ENCODE assay signal across 8 cellular contexts in the genomic region with DNA sequence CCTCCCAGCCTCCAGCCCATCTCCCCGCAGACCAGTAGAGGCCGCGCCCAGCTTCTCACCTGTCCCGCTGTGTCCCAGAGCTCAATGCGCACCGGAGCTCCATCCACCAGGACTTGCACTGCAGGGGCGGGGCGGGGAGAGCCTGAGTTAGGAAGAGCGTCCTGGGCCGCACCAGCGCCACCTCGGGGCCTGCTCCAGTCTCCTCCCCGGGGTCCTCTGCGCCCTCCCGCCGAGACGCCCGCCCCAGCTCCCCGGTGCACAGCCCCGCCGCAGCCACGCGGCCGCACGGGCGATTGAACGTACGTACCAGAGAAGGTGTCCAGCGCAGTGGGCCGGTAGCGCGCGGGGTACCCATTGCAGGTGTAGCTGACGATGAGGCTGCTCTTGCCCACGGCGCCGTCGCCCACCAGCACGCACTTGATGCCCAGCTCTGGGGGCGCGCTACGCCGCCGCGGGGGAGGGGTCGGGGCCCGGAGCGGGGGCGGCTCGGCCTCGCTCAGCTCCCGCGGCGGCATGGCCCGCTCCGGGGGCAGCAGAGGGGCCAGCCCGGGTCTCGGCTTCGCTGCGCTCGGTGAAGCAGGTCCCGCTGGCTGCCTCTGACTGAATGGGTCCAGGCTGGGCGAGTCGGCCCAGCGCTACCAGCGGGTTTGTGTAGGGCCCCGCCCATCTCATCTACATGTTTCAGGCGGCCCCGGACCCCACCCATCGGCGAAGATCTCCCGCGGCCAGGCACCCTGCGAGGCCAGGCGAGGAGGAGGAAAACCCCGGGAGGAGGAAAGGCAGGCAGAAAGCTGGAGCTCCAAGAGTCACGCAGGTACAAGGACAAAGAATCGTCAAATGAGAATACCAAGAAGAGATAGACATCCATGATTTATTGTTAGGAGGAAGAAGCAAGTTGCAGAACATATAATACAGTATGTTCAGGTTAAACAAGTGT. TPM values are rescaled to one million over a fixed set of nuclear protein-coding genes. Genes with fewer than 3 reads are reported as not detected.
DNase-seq lines count a peak whose midpoint lies in the region; ATAC-seq and TF ChIP-seq lines count a peak whose summit lies in the region.

Gene RHOV (minus strand): TSS at position 610 of the 937 bp plus-strand sequence. CDS start 95 bp downstream, at position 515.

- H3K4me1 ChIP-seq in HUES48 (ENCODE audit: control insufficient read depth, insufficient read depth, low read length) (peaks cover 21% of the 10 kb centered on the region), PC-3 (ENCODE audit: insufficient read depth, low read length) (peaks cover 36% of the 10 kb centered on the region)

- no peaks in the 10 kb centered on the region for H3K9me3 ChIP-seq in CD4-positive, alpha-beta T cell (ENCODE audit: control insufficient read depth, low read length)
- H3K9me3 ChIP-seq in HUES48 (ENCODE audit: control insufficient read depth, insufficient read depth, low read length) (no peaks in the 10 kb centered on the region), PC-3 (ENCODE audit: low read length) (no peaks in the 10 kb centered on the region)

- TF ChIP-seq CTCF in CD4-positive, alpha-beta T cell (IDR thresholded peaks at IDR 0.05): no peak
- TF ChIP-seq CTCF in PC-3 (conservative IDR thresholded peaks at IDR 0.05; ENCODE audit: low read depth, low read length): peak; percentile 63

- H2AFZ ChIP-seq in PC-3 (ENCODE audit: low read length): peak within 1 kb of the TSS; percentile 80

- ATAC-seq in CD4-positive, alpha-beta T cell (ENCODE audit: poor library complexity): peak; percentile 87
- ATAC-seq in GM19372 (IDR thresholded peaks at IDR 0.05; ENCODE audit: low read depth, unreplicated experiment): peak; percentile 46
- peak; percentile 90 for ATAC-seq in PC-3

- no peaks in the 10 kb centered on the region for H3K27me3 Mint-ChIP-seq in CD4-positive, alpha-beta T cell
- peaks cover 11% of the 10 kb centered on the region for H3K27me3 Mint-ChIP-seq in activated T-helper 2 cell treated with anti-CD3 and anti-CD28 coated beads, Interferon-gamma antibody, Interleukin-2, Interleukin-4, amounts not matched to agents 10 μg/mL and 5 μg/mL and 100 μg/mL, durations not matched to agents 14 hours and 24 hours and 36 hours (ENCODE audit: low read depth)

- no peaks in the 10 kb centered on the region for H3K9me3 Mint-ChIP-seq in CD4-positive, alpha-beta T cell
- no peaks in the 10 kb centered on the region for H3K9me3 Mint-ChIP-seq in activated T-helper 2 cell treated with anti-CD3 and anti-CD28 coated beads, Interferon-gamma antibody, Interleukin-2, Interleukin-4, amounts not matched to agents 10 μg/mL and 5 μg/mL and 100 μg/mL, durations not matched to agents 14 hours and 24 hours and 36 hours

- H3K79me2 ChIP-seq in PC-3 (ENCODE audit: low read length): peaks cover 28% of the 10 kb centered on the region

- H3K36me3 ChIP-seq in HUES48 (ENCODE audit: control insufficient read depth, insufficient read depth, low read length): no peaks in the 10 kb centered on the region
- H3K36me3 ChIP-seq in PC-3 (ENCODE audit: low read depth, low read length): 0 out of 2 replicates have a peak, but pooled peaks cover 3% of the 10 kb centered on the region

- H3K27ac Mint-ChIP-seq in CD4-positive, alpha-beta T cell: no peak within 1 kb of the TSS
- no peak within 1 kb of the TSS for H3K27ac Mint-ChIP-seq in activated T-helper 2 cell treated with anti-CD3 and anti-CD28 coated beads, Interferon-gamma antibody, Interleukin-2, Interleukin-4, amounts not matched to agents 10 μg/mL and 5 μg/mL and 100 μg/mL, durations not matched to agents 14 hours and 24 hours and 36 hours

- BruUV-seq in PC-3 (replicated peaks; lab: Mats Ljungman, UMichigan): no TSS peak

- peak within 1 kb of the TSS; percentile 94 for H3K4me2 ChIP-seq in PC-3 (ENCODE audit: low read length)

- H3K9ac ChIP-seq in HUES48 (ENCODE audit: low read depth, low read length) (peak within 1 kb of the TSS; percentile 39; the same call in 1 of the 2 replicates), PC-3 (ENCODE audit: low read length) (peak within 1 kb of the TSS; percentile 96)

- CTCF ChIA-PET in CD4-positive, alpha-beta T cell (lab: Charles Lee): interaction anchor here (0.6 to 2.9 kb wide), 6 partner anchors 11 to 30 kb away, joined by 3 to 31 read pairs (median 7); partner anchors contain the start of gene VPS18
- CTCF ChIA-PET in PC-3 (lab: Charles Lee): interaction anchor here (0.6 to 3.0 kb wide), 13 partner anchors 8 to 305 kb away, joined by 3 to 59 read pairs (median 5); partner anchors contain the start of genes GCHFR, RPUSD2 and VPS18

- peaks cover 6% of the 10 kb centered on the region; the same call in 1 of the 2 replicates for H4K20me1 ChIP-seq in PC-3 (ENCODE audit: low read length)

- POLR2A ChIA-PET in CD4-positive, alpha-beta T cell (lab: Charles Lee): interaction anchor here (1.1 to 1.6 kb wide), 3 partner anchors 15 to 33 kb away, joined by 3 to 10 read pairs (median 6); partner anchors contain the start of gene VPS18
- POLR2A ChIA-PET in PC-3 (lab: Charles Lee; ENCODE audit: unreplicated experiment): interaction anchor here (0.6 to 0.9 kb wide), 7 partner anchors 12 to 309 kb away, joined by 3 to 6 read pairs (median 5); no protein-coding TSS in a partner anchor

- H3K9me2 ChIP-seq in PC-3 (replicated peaks; ENCODE audit: low read length): no peaks in the 10 kb centered on the region

- no peaks in the 10 kb centered on the region for H3K36me3 Mint-ChIP-seq in CD4-positive, alpha-beta T cell (ENCODE audit: low read depth)
- no peaks in the 10 kb centered on the region for H3K36me3 Mint-ChIP-seq in activated T-helper 2 cell treated with anti-CD3 and anti-CD28 coated beads, Interferon-gamma antibody, Interleukin-2, Interleukin-4, amounts not matched to agents 10 μg/mL and 5 μg/mL and 100 μg/mL, durations not matched to agents 14 hours and 24 hours and 36 hours (ENCODE audit: low read depth)

- peak in 9 of 10 experiments; percentile 19 to 60 (median 43) for DNase-seq in CD4-positive, alpha-beta T cell
- DNase-seq in PC-3: peak; percentile 89
- DNase-seq in activated T-helper 2 cell treated with anti-CD3 and anti-CD28 coated beads, Interferon-gamma antibody, Interleukin-2, Interleukin-4, amounts not matched to agents 10 μg/mL and 5 μg/mL and 100 μg/mL, durations not matched to agents 14 hours and 24 hours and 36 hours (ENCODE audit: low spot score): peak; percentile 54
- DNase-seq in glomerular visceral epithelial cell (ENCODE audit: extremely low spot score): peak; percentile 75
- DNase-seq in posterior cingulate gyrus: peak in 9 of 10 donors; percentile 39 to 95 (median 70)
- no peak for DNase-seq in dedifferentiated amniotic fluid mesenchymal stem cell (ENCODE audit: extremely low spot score)

- no peak within 1 kb of the TSS for H3K27ac ChIP-seq in CD4-positive, alpha-beta T cell (ENCODE audit: low read depth, low read length)
- H3K27ac ChIP-seq in HUES48 (ENCODE audit: low read depth, low read length) (no peak within 1 kb of the TSS), PC-3 (ENCODE audit: low read length) (peak within 1 kb of the TSS; percentile 95)

- H3K27me3 ChIP-seq in CD4-positive, alpha-beta T cell (ENCODE audit: control insufficient read depth, insufficient read depth, low read length): no peaks in the 10 kb centered on the region
- H3K27me3 ChIP-seq in HUES48 (ENCODE audit: control insufficient read depth, insufficient read depth, low read length): no peaks in the 10 kb centered on the region
- no peaks in the 10 kb centered on the region for H3K27me3 ChIP-seq in PC-3 (ENCODE audit: low read length)

- intact Hi-C loops in CD4-positive, alpha-beta T cell (cut with DNase I, micrococcal nuclease): no loop called here
- intact Hi-C loops in PC-3 (cut with micrococcal nuclease): no loop called here
- intact Hi-C loops in activated T-helper 2 cell treated with anti-CD3 and anti-CD28 coated beads, Interferon-gamma antibody, Interleukin-2, Interleukin-4, amounts not matched to agents 10 μg/mL and 5 μg/mL and 100 μg/mL, durations not matched to agents 14 hours and 24 hours and 36 hours (cut with micrococcal nuclease): loop anchor here (2.0 kb wide), 1 partner anchor 15 kb away; no protein-coding TSS in a partner anchor
- intact Hi-C loops in posterior cingulate gyrus (cut with DNase I): no loop called here

- H3K4me3 ChIP-seq in HUES48 (ENCODE audit: low read depth, low read length) (peak within 1 kb of the TSS; percentile 79), PC-3 (ENCODE audit: low read length) (peak within 1 kb of the TSS; percentile 92)

- H3K4me3 Mint-ChIP-seq in CD4-positive, alpha-beta T cell: peak within 1 kb of the TSS; percentile 81
- peak within 1 kb of the TSS; percentile 84 for H3K4me3 Mint-ChIP-seq in activated T-helper 2 cell treated with anti-CD3 and anti-CD28 coated beads, Interferon-gamma antibody, Interleukin-2, Interleukin-4, amounts not matched to agents 10 μg/mL and 5 μg/mL and 100 μg/mL, durations not matched to agents 14 hours and 24 hours and 36 hours (ENCODE audit: low read depth)

- no peaks in the 10 kb centered on the region for H3F3A ChIP-seq in PC-3 (ENCODE audit: low read length, unreplicated experiment)

- H3K4me1 Mint-ChIP-seq in CD4-positive, alpha-beta T cell (ENCODE audit: low read depth): peaks cover 5% of the 10 kb centered on the region
- H3K4me1 Mint-ChIP-seq in activated T-helper 2 cell treated with anti-CD3 and anti-CD28 coated beads, Interferon-gamma antibody, Interleukin-2, Interleukin-4, amounts not matched to agents 10 μg/mL and 5 μg/mL and 100 μg/mL, durations not matched to agents 14 hours and 24 hours and 36 hours (ENCODE audit: low read depth): peaks cover 22% of the 10 kb centered on the region

RNA-seq across cellular contexts. Expression of gene RHOV, which starts in this region (rescaled TPM):
- total RNA-seq in CD4-positive, alpha-beta T cell: under 1 TPM; 0.36 TPM
- 39.5 and 52.2 TPM in 2 replicates for total RNA-seq in PC-3 (2014; rRNA removed)
- total RNA-seq in activated T-helper 2 cell treated with anti-CD3 and anti-CD28 coated beads, Interferon-gamma antibody, Interleukin-2, Interleukin-4, amounts not matched to agents 10 μg/mL and 5 μg/mL and 100 μg/mL, durations not matched to agents 14 hours and 24 hours and 36 hours: 0.80 and 0.82 TPM in 2 replicates

Comparison
In these comparisons a context has a peak if more than half of its experiments do, and no peak if none do; other contexts are left out.
1. RNA of gene RHOV (total RNA-seq): 39.5 to 52.2 TPM in PC-3; 0.80 to 0.82 TPM in activated T-helper 2 cell treated with anti-CD3 and anti-CD28 coated beads, Interferon-gamma antibody, Interleukin-2, Interleukin-4, amounts not matched to agents 10 μg/mL and 5 μg/mL and 100 μg/mL, durations not matched to agents 14 hours and 24 hours and 36 hours and 0.36 TPM in CD4-positive, alpha-beta T cell; every median in the first group is over 10 times any median in the second.
2. Peak in DNase-seq and ATAC-seq in CD4-positive, alpha-beta T cell; RNA of the gene not detected or under 1 TPM.
3. Peak in DNase-seq in activated T-helper 2 cell treated with anti-CD3 and anti-CD28 coated beads, Interferon-gamma antibody, Interleukin-2, Interleukin-4, amounts not matched to agents 10 μg/mL and 5 μg/mL and 100 μg/mL, durations not matched to agents 14 hours and 24 hours and 36 hours; RNA of the gene not detected or under 1 TPM.
4. Peak in every context shown above with its lines, with median percentiles within 50 percentile points of each other: ATAC-seq.